In the genomic region with DNA sequence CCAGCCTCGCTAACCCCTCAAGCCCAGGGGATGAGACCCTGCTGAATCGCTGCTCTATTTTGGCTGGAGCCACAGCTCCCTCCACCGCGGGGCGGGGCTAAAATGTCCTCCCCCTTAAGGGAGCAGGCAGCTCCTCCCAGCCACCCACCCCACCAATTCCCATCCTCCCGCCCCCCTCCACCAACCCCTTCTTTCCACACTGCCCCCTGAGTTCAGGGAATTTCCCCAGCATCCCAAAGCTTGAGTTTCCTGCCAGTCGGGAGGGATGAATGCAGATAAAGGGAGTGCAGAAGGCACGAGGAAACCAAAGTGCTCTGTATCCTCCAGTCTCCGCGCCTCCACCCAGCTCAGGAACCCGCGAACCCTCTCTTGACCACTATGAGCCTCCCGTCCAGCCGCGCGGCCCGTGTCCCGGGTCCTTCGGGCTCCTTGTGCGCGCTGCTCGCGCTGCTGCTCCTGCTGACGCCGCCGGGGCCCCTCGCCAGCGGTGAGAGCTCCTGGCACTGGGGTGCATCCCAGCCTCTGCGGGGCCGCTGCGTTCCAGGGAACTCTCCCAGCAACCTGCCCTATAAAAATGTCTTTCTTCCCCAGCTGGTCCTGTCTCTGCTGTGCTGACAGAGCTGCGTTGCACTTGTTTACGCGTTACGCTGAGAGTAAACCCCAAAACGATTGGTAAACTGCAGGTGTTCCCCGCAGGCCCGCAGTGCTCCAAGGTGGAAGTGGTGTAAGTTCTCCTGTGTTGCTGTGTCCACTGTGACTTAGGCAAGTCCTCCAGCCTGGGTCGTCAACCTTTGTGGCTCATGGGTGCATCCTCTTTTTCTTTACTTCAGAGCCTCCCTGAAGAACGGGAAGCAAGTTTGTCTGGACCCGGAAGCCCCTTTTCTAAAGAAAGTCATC, we compare ENCODE assay signal across 9 cellular contexts. TPM values are rescaled to one million over a fixed set of nuclear protein-coding genes. Genes with fewer than 3 reads are reported as not detected.
DNase-seq lines count a peak whose midpoint lies in the region; ATAC-seq and TF ChIP-seq lines count a peak whose summit lies in the region.
"Had no signal": no experiment of that assay in that cellular context is flagged by ENCODE, and none has a peak within 500 bp of the region (broad histone marks: within the 10 kb centered on the region; RNA-seq: fewer than 3 reads in every experiment).

TSS of gene CXCL6 (plus strand) at position 306 of the 897 bp plus-strand sequence. CDS start at position 379, 73 bp downstream.

- no peak for DNase-seq in T-helper 2 cell treated with Interferon-gamma antibody and Interleukin-4, amounts not matched to agents 5 μg/mL and 100 μg/mL, for 36 hours (ENCODE audit: low spot score)
- DNase-seq in T-helper 2 cell (no peak), lung microvascular endothelial cell (ENCODE audit: low read depth in 2 of 2) (peak; percentile 27 to 46), upper lobe of right lung (peak; percentile 75), cerebellar nuclear complex (lab: John Stamatoyannopoulos, UW) (no peak)
- DNase-seq: activated B cell treated with CpG ODN at 0.5 μM for 24 hours had no signal

- no peak for TF ChIP-seq CTCF in upper lobe of right lung (IDR thresholded peaks at IDR 0.05)

- H3K4me3 Mint-ChIP-seq in T-helper 2 cell treated with Interferon-gamma antibody and Interleukin-4, amounts not matched to agents 5 μg/mL and 100 μg/mL, for 36 hours, result peak within 1 kb of the TSS; percentile 15
- H3K4me3 Mint-ChIP-seq: activated B cell treated with CpG ODN at 0.5 μM for 24 hours had no signal

- WGBS in ectodermal cell, 2 experiments, result 5% methylated on average over 40 to 41 of the region's 41 CpGs

- no peak within 1 kb of the TSS for H3K27ac Mint-ChIP-seq in T-helper 2 cell treated with Interferon-gamma antibody and Interleukin-4, amounts not matched to agents 5 μg/mL and 100 μg/mL, for 36 hours
- H3K27ac Mint-ChIP-seq: activated B cell treated with CpG ODN at 0.5 μM for 24 hours had no signal

- H3K9me3 ChIP-seq in ectodermal cell (ENCODE audit: control insufficient read depth, low read length) (no peaks in the 10 kb centered on the region), upper lobe of right lung (no peaks in the 10 kb centered on the region)

- H3K4me3 ChIP-seq in ectodermal cell (ENCODE audit: insufficient read depth, low read depth, low read length) (peak within 1 kb of the TSS; percentile 49), upper lobe of right lung (peak within 1 kb of the TSS; percentile 42)

- ATAC-seq in upper lobe of right lung, result peak; percentile 81
- ATAC-seq in GM19023 (IDR thresholded peaks at IDR 0.05; ENCODE audit: unreplicated experiment), result no peak
- no peak for ATAC-seq in GM21576 (IDR thresholded peaks at IDR 0.05; ENCODE audit: unreplicated experiment)

- H3K27me3 ChIP-seq in ectodermal cell (ENCODE audit: control insufficient read depth, insufficient read depth, low read length, poor library complexity, severe bottlenecking) (peaks cover 18% of the 10 kb centered on the region), upper lobe of right lung (no peaks in the 10 kb centered on the region)

- intact Hi-C loops in upper lobe of right lung (cut with DNase I), result no loop called here

- peaks cover 27% of the 10 kb centered on the region for H3K27me3 Mint-ChIP-seq in T-helper 2 cell treated with Interferon-gamma antibody and Interleukin-4, amounts not matched to agents 5 μg/mL and 100 μg/mL, for 36 hours (ENCODE audit: low read depth)

- no peaks in the 10 kb centered on the region for H3K36me3 Mint-ChIP-seq in T-helper 2 cell treated with Interferon-gamma antibody and Interleukin-4, amounts not matched to agents 5 μg/mL and 100 μg/mL, for 36 hours (ENCODE audit: low read depth)

- H3K27ac ChIP-seq in ectodermal cell (ENCODE audit: insufficient read depth, low read depth, low read length, poor library complexity, severe bottlenecking) (no peak within 1 kb of the TSS), upper lobe of right lung (no peak within 1 kb of the TSS)

- H3K4me1 ChIP-seq in ectodermal cell (ENCODE audit: control insufficient read depth, insufficient read depth, low read length) (no peaks in the 10 kb centered on the region), upper lobe of right lung (peaks cover 3% of the 10 kb centered on the region)

- H3K36me3 ChIP-seq in ectodermal cell (ENCODE audit: control insufficient read depth, insufficient read depth, low read length) (no peaks in the 10 kb centered on the region), upper lobe of right lung (no peaks in the 10 kb centered on the region)

- peaks cover 2% of the 10 kb centered on the region for H3K4me1 Mint-ChIP-seq in T-helper 2 cell treated with Interferon-gamma antibody and Interleukin-4, amounts not matched to agents 5 μg/mL and 100 μg/mL, for 36 hours (ENCODE audit: low read depth)
- H3K4me1 Mint-ChIP-seq: activated B cell treated with CpG ODN at 0.5 μM for 24 hours had no signal

- H3K9me3 Mint-ChIP-seq in T-helper 2 cell treated with Interferon-gamma antibody and Interleukin-4, amounts not matched to agents 5 μg/mL and 100 μg/mL, for 36 hours, result no peaks in the 10 kb centered on the region

RNA-seq across cellular contexts. Expression of gene CXCL6, which starts in this region (rescaled TPM):
- 3.5 TPM for polyA plus RNA-seq in ectodermal cell (2013, experiment 1 of 4)
- 2.4 TPM for polyA plus RNA-seq in ectodermal cell (2013, experiment 2 of 4)
- polyA plus RNA-seq in ectodermal cell (2013, experiment 3 of 4), result 4.4 TPM
- 2.9 TPM for polyA plus RNA-seq in ectodermal cell (2013, experiment 4 of 4)
- total RNA-seq in lung microvascular endothelial cell (0.22 and 0.40 TPM in 2 replicates), upper lobe of right lung (not detected)
- total RNA-seq: activated B cell treated with CpG ODN at 0.5 μM for 24 hours had no signal

Comparison
In these comparisons a context has a peak if more than half of its experiments do, and no peak if none do; other contexts are left out.
1. Peak in DNase-seq in lung microvascular endothelial cell; RNA of the gene not detected or under 1 TPM.
2. Peak in DNase-seq, ATAC-seq and H3K4me3 ChIP-seq in upper lobe of right lung; RNA of the gene not detected or under 1 TPM.